In genomic region chr5:135203593-135204036, GRCh38 we compare ENCODE assay signal across 10 cellular contexts.
DNase-seq lines count a peak whose midpoint lies in the region; ATAC-seq, FAIRE-seq and TF ChIP-seq lines count a peak whose summit lies in the region.
"Had no signal": no experiment of that assay in that cellular context is flagged by ENCODE, and none has a peak within 500 bp of the region (broad histone marks: within the 10 kb centered on the region; RNA-seq: fewer than 3 reads in every experiment).

No MANE protein-coding gene starts in this region.

- peaks cover 3% of the 10 kb centered on the region for H3K9me3 Mint-ChIP-seq in activated T-helper 17 cell treated with anti-CD3 and anti-CD28 coated beads, Interleukin-2, amount 50 U/mL, for 72 hours

- no peak for ATAC-seq in activated T-helper 17 cell treated with anti-CD3 and anti-CD28 coated beads, Interleukin-2, amount 50 U/mL, for 72 hours (replicated peaks)
- ATAC-seq in HG02885 (IDR thresholded peaks at IDR 0.05; ENCODE audit: poor library complexity, unreplicated experiment) = no peak
- ATAC-seq: sciatic nerve had no signal

- H3K27me3 Mint-ChIP-seq in activated T-helper 17 cell treated with anti-CD3 and anti-CD28 coated beads, Interleukin-2, amount 50 U/mL, for 72 hours = peaks cover 29% of the 10 kb centered on the region

- H3K4me1 Mint-ChIP-seq in activated T-helper 17 cell treated with anti-CD3 and anti-CD28 coated beads, Interleukin-2, amount 50 U/mL, for 72 hours = no peaks in the 10 kb centered on the region

- in situ Hi-C loops in GM13976 (cut with MboI; ENCODE audit: low sequenced_read_pairs, unreplicated experiment) = no loop called here

- H3K4me3 Mint-ChIP-seq in activated T-helper 17 cell treated with anti-CD3 and anti-CD28 coated beads, Interleukin-2, amount 50 U/mL, for 72 hours = no peak overlapping the region

- no peak overlapping the region for H3K4me3 ChIP-seq in AG10803 (ENCODE audit: low read length)
- H3K4me3 ChIP-seq in fibroblast of mammary gland (ENCODE audit: control insufficient read depth, low read depth, low read length) = no peak overlapping the region
- H3K4me3 ChIP-seq: uterus had no signal

- peaks cover 6% of the 10 kb centered on the region for H3K36me3 Mint-ChIP-seq in activated T-helper 17 cell treated with anti-CD3 and anti-CD28 coated beads, Interleukin-2, amount 50 U/mL, for 72 hours (ENCODE audit: low read depth)

- H3K27ac Mint-ChIP-seq in activated T-helper 17 cell treated with anti-CD3 and anti-CD28 coated beads, Interleukin-2, amount 50 U/mL, for 72 hours = no peak overlapping the region

- peak; percentile 63 for FAIRE-seq in RCC 7860 (lab: Jason Lieb, UNC)

- TF ChIP-seq CTCF in AG10803 (conservative IDR thresholded peaks at IDR 0.05; ENCODE audit: low read length) (peak; percentile 49), GM13976 (IDR thresholded peaks at IDR 0.05; ENCODE audit: borderline replicate concordance, control extremely low read depth, extremely low read depth, insufficient read depth, missing control alignments) (peak; percentile 32), fibroblast of mammary gland (conservative IDR thresholded peaks at IDR 0.05; ENCODE audit: control insufficient read depth, insufficient read depth, low read depth, low read length) (peak; percentile 62)

- DNase-seq in AG10803 (ENCODE audit: low read depth) (no peak), GM13976 (ENCODE audit: low spot score) (no peak), RCC 7860 (ENCODE audit: low spot score) (peak; percentile 35), fibroblast of mammary gland (ENCODE audit: low read depth) (peak; percentile 32), superior temporal gyrus (ENCODE audit: extremely low spot score) (no peak)
- no peak for DNase-seq in activated CD8-positive, alpha-beta memory T cell treated with anti-CD3 and anti-CD28 coated beads, Interleukin-2, amount 50 U/mL, for 4 hours
- DNase-seq: uterus had no signal

Comparison
In these comparisons a context has a peak if more than half of its experiments do, and no peak if none do; other contexts are left out.
1. DNase-seq: peak in RCC 7860 (single experiment) and fibroblast of mammary gland (single experiment); none in AG10803 (single experiment), GM13976 (single experiment), superior temporal gyrus (single experiment) and activated CD8-positive, alpha-beta memory T cell treated with anti-CD3 and anti-CD28 coated beads, Interleukin-2, amount 50 U/mL, for 4 hours (single experiment).
2. Peak in every context shown above with its lines, with median percentiles within 50 percentile points of each other: CTCF ChIP-seq.